ENCODE assay signal across 23 cellular contexts in genomic region chr13:113091211-113091771, GRCh38. TPM values are rescaled to one million over a fixed set of nuclear protein-coding genes. Genes with fewer than 3 reads are reported as not detected.
"Had no signal": no experiment of that assay in that cellular context is flagged by ENCODE, and none has a peak within 500 bp of the region (broad histone marks: within the 10 kb centered on the region; RNA-seq: fewer than 3 reads in every experiment).

No MANE protein-coding gene starts in this region.

- H3K4me3 ChIP-seq: hepatocyte, mucosa of descending colon, thoracic aorta had no signal

- H3K27me3 ChIP-seq: hepatocyte had no signal

- H3K27ac ChIP-seq: hepatocyte, thoracic aorta, VCaP had no signal

- H3K9me3 ChIP-seq: mucosa of descending colon, SK-N-SH, thoracic aorta had no signal

- DNase-seq: activated CD4-positive, alpha-beta T cell treated with anti-CD3 and anti-CD28 coated beads, Interleukin-2, amount 10 ng/mL, durations not matched to agents 7 days and 5 days; activated CD4-positive, CD25-positive, alpha-beta regulatory T cell treated with anti-CD3 and anti-CD28 coated beads, Interleukin-2, amount 50 U/mL, for 72 hours; activated CD8-positive, alpha-beta T cell treated with anti-CD3 and anti-CD28 coated beads for 36 hours; activated gamma-delta T cell; cerebellar nuclear complex; cortex of kidney; foreskin fibroblast; immature natural killer cell; kidney glomerular epithelial cell; mesenchymal stem cell; occipital lobe; SK-N-SH; stimulated activated CD4-positive, alpha-beta T cell treated with anti-CD3 and anti-CD28 coated beads, Interleukin-4, amount 100 ng/mL, for 1 hour; stimulated activated naive CD4-positive, alpha-beta T cell had no signal

- ATAC-seq: activated CD8-positive, alpha-beta T cell treated with anti-CD3 and anti-CD28 coated beads for 36 hours; activated naive CD4-positive, alpha-beta T cell treated with anti-CD3 and anti-CD28 coated beads, Interleukin-2, amount 50 U/mL, for 72 hours; mucosa of descending colon had no signal

RNA-seq across cellular contexts. Expression of gene F7, which starts 14.3 kb away (rescaled TPM):
- total RNA-seq: activated CD4-positive, alpha-beta T cell treated with anti-CD3 and anti-CD28 coated beads, Interleukin-2, amount 10 ng/mL, durations not matched to agents 7 days and 5 days; activated naive CD4-positive, alpha-beta T cell treated with anti-CD3 and anti-CD28 coated beads, Interleukin-2, amount 50 U/mL, for 72 hours; activated T-helper 1 cell treated with anti-CD3 and anti-CD28 coated beads, Interleukin-12 subunit alpha, Interleukin-12 subunit beta, Interleukin-2, Interleukin-4 antibody, amounts not matched to agents 30 ng/mL and 10 ng/mL and 1 ng/mL, durations not matched to agents 14 hours and 24 hours and 36 hours; astrocyte; fibroblast of lung; thoracic aorta had no signal
- polyA plus RNA-seq: fibroblast of lung, SK-N-SH had no signal

RNA-seq across cellular contexts. Expression of gene F10, which starts 31.3 kb away (rescaled TPM):
- total RNA-seq: activated CD4-positive, alpha-beta T cell treated with anti-CD3 and anti-CD28 coated beads, Interleukin-2, amount 10 ng/mL, durations not matched to agents 7 days and 5 days; activated CD8-positive, alpha-beta T cell treated with anti-CD3 and anti-CD28 coated beads for 36 hours; activated naive CD4-positive, alpha-beta T cell treated with anti-CD3 and anti-CD28 coated beads, Interleukin-2, amount 50 U/mL, for 72 hours; activated T-helper 1 cell treated with anti-CD3 and anti-CD28 coated beads, Interleukin-12 subunit alpha, Interleukin-12 subunit beta, Interleukin-2, Interleukin-4 antibody, amounts not matched to agents 30 ng/mL and 10 ng/mL and 1 ng/mL, durations not matched to agents 14 hours and 24 hours and 36 hours had no signal
- polyA plus RNA-seq: immature natural killer cell, neural cell had no signal
